22 cellular contexts compared by ENCODE assay signal in genomic region chr2:70388813-70389212, GRCh38.
DNase-seq lines count a peak whose midpoint lies in the region; ATAC-seq, FAIRE-seq and TF ChIP-seq lines count a peak whose summit lies in the region.
"Had no signal": no experiment of that assay in that cellular context is flagged by ENCODE, and none has a peak within 500 bp of the region (broad histone marks: within the 10 kb centered on the region; RNA-seq: fewer than 3 reads in every experiment).

No MANE protein-coding gene starts in this region.

- no TSS peak for BruUV-seq in HepG2 (replicated peaks; lab: Mats Ljungman, UMichigan)
- TSS peak; percentile 73 for BruUV-seq in PC-9 (replicated peaks; lab: Mats Ljungman, UMichigan)

- H3F3A ChIP-seq in PC-9 (ENCODE audit: insufficient read depth, low read depth), result peaks cover 25% of the 10 kb centered on the region

- peaks cover 0 to 4% (median 0%) of the 10 kb centered on the region in 3 donors for H3K36me3 Mint-ChIP-seq in immature natural killer cell
- H3K36me3 Mint-ChIP-seq in naive thymus-derived CD4-positive, alpha-beta T cell, result no peaks in the 10 kb centered on the region
- H3K36me3 Mint-ChIP-seq in activated T-cell treated with anti-CD3 and anti-CD28 coated beads, Interleukin-2, amount 50 U/mL, for 24 hours (ENCODE audit: low read depth), result no peaks in the 10 kb centered on the region
- H3K36me3 Mint-ChIP-seq: CD4-positive, CD25-positive, alpha-beta regulatory T cell had no signal

- no peak for TF ChIP-seq RAD21 in HepG2 (CRISPR knock-in tag; IDR thresholded peaks at IDR 0.05)

- H3K4me3 ChIP-seq in HepG2 (replicated peaks in 1 of 3; ENCODE audit: insufficient read depth in 1 of 3, low read depth in 2 of 3, low read length in 3 of 3) (no peak overlapping the region), right lobe of liver (no peak overlapping the region), PC-9 (no peak overlapping the region)
- no peak overlapping the region for H3K4me3 ChIP-seq in naive thymus-derived CD4-positive, alpha-beta T cell (ENCODE audit: low read length)

- H3K9me3 ChIP-seq in HepG2 (ENCODE audit: low read length) (no peaks in the 10 kb centered on the region), right lobe of liver (no peaks in the 10 kb centered on the region), PC-9 (ENCODE audit: insufficient read depth, low read depth) (no peaks in the 10 kb centered on the region)
- H3K9me3 ChIP-seq in naive thymus-derived CD4-positive, alpha-beta T cell (ENCODE audit: control insufficient read depth in 2 of 3, low read length in 3 of 3), result no peaks in the 10 kb centered on the region

- no peaks in the 10 kb centered on the region for H3K9me3 Mint-ChIP-seq in immature natural killer cell
- peaks cover 0 to 6% (median 0%) of the 10 kb centered on the region in 11 donors for H3K9me3 Mint-ChIP-seq in naive thymus-derived CD4-positive, alpha-beta T cell
- no peaks in the 10 kb centered on the region for H3K9me3 Mint-ChIP-seq in activated T-cell treated with anti-CD3 and anti-CD28 coated beads, Interleukin-2, amount 50 U/mL, for 24 hours
- H3K9me3 Mint-ChIP-seq: H9 had no signal

- ATAC-seq in HepG2, result no peak
- no peak for ATAC-seq in right lobe of liver
- no peak for ATAC-seq in naive thymus-derived CD4-positive, alpha-beta T cell
- ATAC-seq in HG03139 (IDR thresholded peaks at IDR 0.05; ENCODE audit: unreplicated experiment), result no peak

- WGBS in HepG2 (ENCODE audit: low lambda C conversion rate), result 20% methylated on average over 5 of the region's 5 CpGs
- 66% methylated on average over 5 of the region's 5 CpGs for WGBS in right lobe of liver (ENCODE audit: insufficient coverage, low coverage, low lambda C conversion rate, missing lambda C conversion rate)

- H3K36me3 ChIP-seq in HepG2 (replicated peaks in 1 of 2; ENCODE audit: control insufficient read depth in 1 of 2, insufficient read depth in 2 of 2, low read length in 2 of 2) (no peaks in the 10 kb centered on the region), right lobe of liver (no peaks in the 10 kb centered on the region), PC-9 (ENCODE audit: low read depth) (peaks cover 6% of the 10 kb centered on the region; the same call in 1 of the 2 replicates)
- H3K36me3 ChIP-seq in naive thymus-derived CD4-positive, alpha-beta T cell (ENCODE audit: control insufficient read depth in 2 of 3, insufficient read depth in 3 of 3, low read length in 3 of 3), result no peaks in the 10 kb centered on the region

- H3K9me2 ChIP-seq in PC-9 (ENCODE audit: insufficient read depth), result no peaks in the 10 kb centered on the region

- H3K4me1 Mint-ChIP-seq in immature natural killer cell, result no peaks in the 10 kb centered on the region
- no peaks in the 10 kb centered on the region for H3K4me1 Mint-ChIP-seq in naive thymus-derived CD4-positive, alpha-beta T cell
- no peaks in the 10 kb centered on the region for H3K4me1 Mint-ChIP-seq in activated T-cell treated with anti-CD3 and anti-CD28 coated beads, Interleukin-2, amount 50 U/mL, for 24 hours (ENCODE audit: low read depth)
- H3K4me1 Mint-ChIP-seq: B cell; CD4-positive, CD25-positive, alpha-beta regulatory T cell; CD8-positive, alpha-beta memory T cell; H9 had no signal

- H3K27ac Mint-ChIP-seq in immature natural killer cell, result no peak overlapping the region
- H3K27ac Mint-ChIP-seq in naive thymus-derived CD4-positive, alpha-beta T cell, result no peak overlapping the region
- H3K27ac Mint-ChIP-seq in activated T-cell treated with anti-CD3 and anti-CD28 coated beads, Interleukin-2, amount 50 U/mL, for 24 hours, result no peak overlapping the region
- H3K27ac Mint-ChIP-seq: B cell; CD4-positive, CD25-positive, alpha-beta regulatory T cell; CD8-positive, alpha-beta memory T cell; H9 had no signal

- H3K4me2 ChIP-seq in HepG2 (ENCODE audit: low read depth, low read length), result no peak overlapping the region
- H3K4me2 ChIP-seq in PC-9, result peak overlapping the region; percentile 23; the same call in 1 of the 2 replicates

- peaks cover 2 to 31% of the 10 kb centered on the region in 2 experiments; a peak in 3 of 5 replicates for H3K27me3 ChIP-seq in HepG2 (ENCODE audit: control insufficient read depth in 1 of 2, insufficient read depth in 2 of 2, low read length in 2 of 2)
- no peaks in the 10 kb centered on the region for H3K27me3 ChIP-seq in right lobe of liver
- no peaks in the 10 kb centered on the region for H3K27me3 ChIP-seq in PC-9 (ENCODE audit: insufficient read depth, low read depth)
- H3K27me3 ChIP-seq in naive thymus-derived CD4-positive, alpha-beta T cell (ENCODE audit: control insufficient read depth in 2 of 2, insufficient read depth in 2 of 2, low read length in 2 of 2), result no peaks in the 10 kb centered on the region

- TF ChIP-seq POLR2A in HepG2 (IDR thresholded peaks at IDR 0.05; ENCODE audit: insufficient read depth in 1 of 2, low read depth in 2 of 2, low read length in 2 of 2) (no peak), right lobe of liver (IDR thresholded peaks at IDR 0.05) (no peak)

- intact Hi-C loops in HepG2 (cut with micrococcal nuclease; ENCODE audit: unreplicated experiment) (no loop called here), right lobe of liver (cut with DNase I) (no loop called here), PC-9 (cut with micrococcal nuclease; ENCODE audit: unreplicated experiment) (loop anchor here (10.0 kb wide), 1 partner anchor 136 kb away; no protein-coding TSS in a partner anchor)
- intact Hi-C loops in naive thymus-derived CD4-positive, alpha-beta T cell (cut with micrococcal nuclease), result no loop called here

- DNase-seq in HepG2 (ENCODE audit: low spot score) (no peak), right lobe of liver (no peak), PC-9 (no peak), islet precursor cell (peak; percentile 23), immature natural killer cell (no peak)
- DNase-seq in naive thymus-derived CD4-positive, alpha-beta T cell, result no peak
- no peak for DNase-seq in activated T-cell treated with anti-CD3 and anti-CD28 coated beads, Interleukin-2, amount 50 U/mL, for 24 hours
- DNase-seq: 8988T; C1 segment of cervical spinal cord; CD4-positive, CD25-positive, alpha-beta regulatory T cell; CD8-positive, alpha-beta memory T cell; COR-L47; DMS 273 treated with DMSO at 0.1 percent for 48 hours; DMS53; DND-41; EL; H9 had no signal

- peaks cover 0 to 4% (median 2%) of the 10 kb centered on the region in 3 donors for H3K27me3 Mint-ChIP-seq in immature natural killer cell (ENCODE audit: low read depth in 3 of 3)
- H3K27me3 Mint-ChIP-seq in naive thymus-derived CD4-positive, alpha-beta T cell, result peaks cover 0 to 4% (median 0%) of the 10 kb centered on the region in 5 donors
- H3K27me3 Mint-ChIP-seq in activated T-cell treated with anti-CD3 and anti-CD28 coated beads, Interleukin-2, amount 50 U/mL, for 24 hours, result no peaks in the 10 kb centered on the region

- TF ChIP-seq CTCF in HepG2 (CRISPR knock-in tag; IDR thresholded peaks at IDR 0.05) (no peak), right lobe of liver (IDR thresholded peaks at IDR 0.05) (no peak), PC-9 (conservative IDR thresholded peaks at IDR 0.05) (no peak)

- H2AFZ ChIP-seq in HepG2 (ENCODE audit: low read length) (no peak overlapping the region), PC-9 (no peak overlapping the region)

- no peak overlapping the region for H3K9ac ChIP-seq in HepG2 (ENCODE audit: insufficient read depth, low read depth, low read length)

- H3K4me3 Mint-ChIP-seq in immature natural killer cell, result no peak overlapping the region
- no peak overlapping the region for H3K4me3 Mint-ChIP-seq in naive thymus-derived CD4-positive, alpha-beta T cell
- H3K4me3 Mint-ChIP-seq in activated T-cell treated with anti-CD3 and anti-CD28 coated beads, Interleukin-2, amount 50 U/mL, for 24 hours, result no peak overlapping the region
- H3K4me3 Mint-ChIP-seq: B cell; CD4-positive, CD25-positive, alpha-beta regulatory T cell; CD8-positive, alpha-beta memory T cell; H9 had no signal

- H3K27ac ChIP-seq in HepG2 (ENCODE audit: extremely low read length, insufficient read depth, low read length) (no peak overlapping the region), right lobe of liver (no peak overlapping the region), PC-9 (peak overlapping the region; percentile 83)
- H3K27ac ChIP-seq in naive thymus-derived CD4-positive, alpha-beta T cell (ENCODE audit: low read depth, low read length), result no peak overlapping the region

- CTCF ChIA-PET in HepG2 (lab: Yijun Ruan, JAX; ENCODE audit: low intra/inter-chr PET ratio, low total read pairs), result no interaction called here
- CTCF ChIA-PET in PC-9 (lab: Charles Lee), result no interaction called here
- CTCF ChIA-PET in naive thymus-derived CD4-positive, alpha-beta T cell (lab: Charles Lee), result no interaction called here

- no peak for FAIRE-seq in HepG2 (lab: Jason Lieb, UNC)
- FAIRE-seq: GM12891, GM19239, H1 had no signal

- H3K79me2 ChIP-seq in HepG2 (ENCODE audit: insufficient read depth, low read length) (no peaks in the 10 kb centered on the region), PC-9 (ENCODE audit: low read depth) (no peaks in the 10 kb centered on the region)

- POLR2A ChIA-PET in HepG2 (lab: Yijun Ruan, JAX) (no interaction called here), PC-9 (lab: Charles Lee; ENCODE audit: unreplicated experiment) (interaction anchor here (0.6 kb wide), 2 partner anchors 27 to 329 kb away, joined by 7 to 14 read pairs; no protein-coding TSS in a partner anchor)
- POLR2A ChIA-PET in naive thymus-derived CD4-positive, alpha-beta T cell (lab: Charles Lee), result no interaction called here

- peaks cover 15% of the 10 kb centered on the region for H3K4me1 ChIP-seq in HepG2 (ENCODE audit: insufficient read depth, low read length)
- H3K4me1 ChIP-seq in right lobe of liver, result no peaks in the 10 kb centered on the region
- H3K4me1 ChIP-seq in PC-9 (replicated peaks; ENCODE audit: insufficient read depth), result peaks cover 27% of the 10 kb centered on the region
- H3K4me1 ChIP-seq in naive thymus-derived CD4-positive, alpha-beta T cell (ENCODE audit: control insufficient read depth in 2 of 2, insufficient read depth in 2 of 2, low read length in 2 of 2), result no peaks in the 10 kb centered on the region

- in situ Hi-C loops in HepG2 (cut with HindIII; ENCODE audit: extremely low pct_ligation_motif_present, low pct_unique_long_range_greater_than_20kb), result no loop called here

- no peaks in the 10 kb centered on the region for H4K20me1 ChIP-seq in HepG2 (ENCODE audit: insufficient read depth, low read length)
- H4K20me1 ChIP-seq in PC-9 (ENCODE audit: insufficient read depth), result no peaks in the 10 kb centered on the region

- TF ChIP-seq EP300 in HepG2 (IDR thresholded peaks at IDR 0.05; ENCODE audit: low read depth in 2 of 2, low read length in 2 of 2), result no peak
- no peak for TF ChIP-seq EP300 in HepG2 (CRISPR knock-in tag; IDR thresholded peaks at IDR 0.05; ENCODE audit: borderline replicate concordance)

TF ChIP-seq in HepG2, 621 proteins besides CTCF, POLR2A, EP300 and RAD21:
- TF ChIP-seq ATF7 (IDR thresholded peaks at IDR 0.05), result peak; percentile 64
- TF ChIP-seq ATF7 (CRISPR knock-in tag; IDR thresholded peaks at IDR 0.05), result no peak
- peak; percentile 76 for TF ChIP-seq CREB1 (IDR thresholded peaks at IDR 0.05)
- TF ChIP-seq CREB1 (CRISPR knock-in tag; IDR thresholded peaks at IDR 0.05), result no peak
- no peak for TF ChIP-seq CBFB (CRISPR knock-in tag; IDR thresholded peaks at IDR 0.05)
TF ChIP-seq in HepG2: peak in this region for 2.
